ENCODE assay signal across 11 cellular contexts in genomic region chr1:168623003-168623828, GRCh38. TPM values are rescaled to one million over a fixed set of nuclear protein-coding genes. Genes with fewer than 3 reads are reported as not detected.
A peak's percentile ranks its signal among the peaks of the same experiment; 100 is the strongest.
DNase-seq lines count a peak whose midpoint lies in the region; ATAC-seq lines count a peak whose summit lies in the region.
"Had no signal": no experiment of that assay in that cellular context is flagged by ENCODE, and none has a peak within 500 bp of the region (broad histone marks: within the 10 kb centered on the region; RNA-seq: fewer than 3 reads in every experiment).

No MANE protein-coding gene starts in this region.

- peaks cover 6% of the 10 kb centered on the region for H3K27me3 Mint-ChIP-seq in activated CD4-positive, alpha-beta T cell treated with anti-CD3 and anti-CD28 coated beads, Interleukin-2, amount 10 ng/mL, durations not matched to agents 7 days and 5 days
- peaks cover 4% of the 10 kb centered on the region for H3K27me3 Mint-ChIP-seq in activated T-helper 17 cell treated with anti-CD3 and anti-CD28 coated beads, Interleukin-2, amount 50 U/mL, for 72 hours

- POLR2A ChIA-PET in activated CD4-positive, alpha-beta T cell treated with anti-CD3 and anti-CD28 coated beads, Interleukin-2, amount 10 ng/mL, durations not matched to agents 7 days and 5 days (lab: Charles Lee): no interaction called here

- H3K9me3 Mint-ChIP-seq in activated CD4-positive, alpha-beta T cell treated with anti-CD3 and anti-CD28 coated beads, Interleukin-2, amount 10 ng/mL, durations not matched to agents 7 days and 5 days: no peaks in the 10 kb centered on the region
- H3K9me3 Mint-ChIP-seq in activated T-helper 17 cell treated with anti-CD3 and anti-CD28 coated beads, Interleukin-2, amount 50 U/mL, for 72 hours: no peaks in the 10 kb centered on the region
- H3K9me3 Mint-ChIP-seq: CD4-positive, CD25-positive, alpha-beta regulatory T cell; endodermal cell; nephron had no signal

- no peak overlapping the region for H3K4me3 Mint-ChIP-seq in activated CD4-positive, alpha-beta T cell treated with anti-CD3 and anti-CD28 coated beads, Interleukin-2, amount 10 ng/mL, durations not matched to agents 7 days and 5 days
- H3K4me3 Mint-ChIP-seq in activated T-helper 17 cell treated with anti-CD3 and anti-CD28 coated beads, Interleukin-2, amount 50 U/mL, for 72 hours: no peak overlapping the region
- H3K4me3 Mint-ChIP-seq: CD4-positive, CD25-positive, alpha-beta regulatory T cell; endodermal cell; nephron had no signal

- CTCF ChIA-PET in activated CD4-positive, alpha-beta T cell treated with anti-CD3 and anti-CD28 coated beads, Interleukin-2, amount 10 ng/mL, durations not matched to agents 7 days and 5 days (lab: Charles Lee): interaction anchor here (1.2 to 1.5 kb wide), 2 partner anchors 20 to 183 kb away, joined by 4 read pairs; no protein-coding TSS in a partner anchor

- H3K4me1 Mint-ChIP-seq in activated CD4-positive, alpha-beta T cell treated with anti-CD3 and anti-CD28 coated beads, Interleukin-2, amount 10 ng/mL, durations not matched to agents 7 days and 5 days: no peaks in the 10 kb centered on the region
- no peaks in the 10 kb centered on the region for H3K4me1 Mint-ChIP-seq in activated T-helper 17 cell treated with anti-CD3 and anti-CD28 coated beads, Interleukin-2, amount 50 U/mL, for 72 hours
- H3K4me1 Mint-ChIP-seq: CD4-positive, CD25-positive, alpha-beta regulatory T cell had no signal

- DNase-seq in AG08396 (ENCODE audit: low spot score): peak; percentile 26
- DNase-seq in M059J (ENCODE audit: low read depth): peak; percentile 95
- DNase-seq in amniotic stem cell (lab: John Stamatoyannopoulos, UW): peak; percentile 15
- DNase-seq in kidney glomerular epithelial cell (lab: John Stamatoyannopoulos, UW): peak; percentile 17
- DNase-seq in activated CD4-positive, alpha-beta T cell treated with anti-CD3 and anti-CD28 coated beads, Interleukin-2, amount 10 ng/mL, durations not matched to agents 7 days and 5 days: no peak
- DNase-seq in activated CD4-positive, CD25-positive, alpha-beta regulatory T cell treated with anti-CD3 and anti-CD28 coated beads, Interleukin-2, amount 50 U/mL, for 72 hours: no peak
- DNase-seq: CD4-positive, CD25-positive, alpha-beta regulatory T cell; endodermal cell had no signal

- ATAC-seq in GM18907 (IDR thresholded peaks at IDR 0.05; ENCODE audit: unreplicated experiment): no peak
- ATAC-seq in activated T-helper 17 cell treated with anti-CD3 and anti-CD28 coated beads, Interleukin-2, amount 50 U/mL, for 72 hours (replicated peaks): no peak

- no peak overlapping the region for H3K27ac Mint-ChIP-seq in activated CD4-positive, alpha-beta T cell treated with anti-CD3 and anti-CD28 coated beads, Interleukin-2, amount 10 ng/mL, durations not matched to agents 7 days and 5 days
- H3K27ac Mint-ChIP-seq in activated T-helper 17 cell treated with anti-CD3 and anti-CD28 coated beads, Interleukin-2, amount 50 U/mL, for 72 hours: no peak overlapping the region
- H3K27ac Mint-ChIP-seq: CD4-positive, CD25-positive, alpha-beta regulatory T cell; endodermal cell; nephron had no signal

- H3K36me3 Mint-ChIP-seq in activated CD4-positive, alpha-beta T cell treated with anti-CD3 and anti-CD28 coated beads, Interleukin-2, amount 10 ng/mL, durations not matched to agents 7 days and 5 days (ENCODE audit: low read depth): no peaks in the 10 kb centered on the region
- no peaks in the 10 kb centered on the region for H3K36me3 Mint-ChIP-seq in activated T-helper 17 cell treated with anti-CD3 and anti-CD28 coated beads, Interleukin-2, amount 50 U/mL, for 72 hours (ENCODE audit: low read depth)
- H3K36me3 Mint-ChIP-seq: CD4-positive, CD25-positive, alpha-beta regulatory T cell had no signal

RNA-seq across cellular contexts. Expression of gene XCL1, which starts 46.8 kb away (rescaled TPM):
- total RNA-seq in M059J (2014; rRNA removed; shearing (Covaris generic)): not detected in 2 replicates
- total RNA-seq in activated CD4-positive, alpha-beta T cell treated with anti-CD3 and anti-CD28 coated beads, Interleukin-2, amount 10 ng/mL, durations not matched to agents 7 days and 5 days: under 1 TPM in 1 of 2 experiments, not detected in 1; 0.15 TPM
- total RNA-seq in activated T-helper 17 cell treated with anti-CD3 and anti-CD28 coated beads, Interleukin-2, amount 50 U/mL, for 72 hours: under 1 TPM in 1 of 2 donors, not detected in 1; 0.50 TPM
- total RNA-seq: CD4-positive, CD25-positive, alpha-beta regulatory T cell had no signal

Comparison
In these comparisons a context has a peak if more than half of its experiments do, and no peak if none do; other contexts are left out.
1. DNase-seq: peak in AG08396 (single experiment), M059J (single experiment), amniotic stem cell (single experiment) and kidney glomerular epithelial cell (single experiment); none in activated CD4-positive, alpha-beta T cell treated with anti-CD3 and anti-CD28 coated beads, Interleukin-2, amount 10 ng/mL, durations not matched to agents 7 days and 5 days (single experiment) and activated CD4-positive, CD25-positive, alpha-beta regulatory T cell treated with anti-CD3 and anti-CD28 coated beads, Interleukin-2, amount 50 U/mL, for 72 hours (single experiment).